10 cellular contexts compared by ENCODE assay signal in the genomic region with DNA sequence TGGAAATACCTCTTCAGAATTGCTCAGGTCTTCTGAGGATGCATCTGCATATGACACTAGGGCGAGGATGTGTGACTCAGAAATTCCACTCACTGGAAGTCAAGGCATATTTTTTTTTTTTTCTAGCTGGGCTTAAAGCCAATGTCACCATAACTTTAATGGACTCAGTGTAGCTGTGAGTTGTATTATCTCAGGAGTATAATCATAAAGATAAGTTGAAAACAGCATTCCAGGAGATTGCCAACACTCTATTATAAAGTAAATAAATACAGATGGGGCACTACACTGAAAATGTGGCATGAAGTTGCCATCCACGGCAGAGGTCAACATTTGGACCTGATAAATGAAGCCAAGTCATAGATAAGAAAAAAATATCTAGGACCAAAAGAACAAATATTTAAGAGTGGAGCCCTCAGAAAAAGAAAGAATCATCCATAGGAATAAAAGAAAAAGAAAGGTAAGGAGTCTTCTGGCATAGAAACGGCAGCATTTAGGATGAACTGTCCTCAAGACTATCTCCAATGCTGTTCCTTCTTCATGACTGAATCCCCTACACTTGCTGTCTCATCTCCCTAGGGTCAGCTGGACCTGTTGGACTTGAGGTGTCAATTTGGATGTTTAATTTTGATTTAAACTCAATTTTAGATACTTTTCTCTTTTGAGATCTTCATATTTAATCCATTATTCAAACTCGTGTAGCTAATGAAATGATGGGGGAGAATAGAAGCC.
DNase-seq lines count a peak whose midpoint lies in the region; ATAC-seq and TF ChIP-seq lines count a peak whose summit lies in the region.
"Had no signal": no experiment of that assay in that cellular context is flagged by ENCODE, and none has a peak within 500 bp of the region (broad histone marks: within the 10 kb centered on the region; RNA-seq: fewer than 3 reads in every experiment).

No MANE protein-coding gene starts in this region.

- H3K4me3 ChIP-seq in PC-3 (ENCODE audit: low read length) (no peak overlapping the region), epithelial cell of proximal tubule (ENCODE audit: low read depth, low read length) (no peak overlapping the region)

- TF ChIP-seq CTCF in PC-3 (conservative IDR thresholded peaks at IDR 0.05; ENCODE audit: low read depth, low read length): no peak
- no peak for TF ChIP-seq CTCF in epithelial cell of proximal tubule (conservative IDR thresholded peaks at IDR 0.05; ENCODE audit: low read depth, low read length)
- no peak for TF ChIP-seq CTCF in osteocyte (IDR thresholded peaks at IDR 0.05)

- peak overlapping the region; percentile 52 for H3K4me2 ChIP-seq in PC-3 (ENCODE audit: low read length)

- no peak overlapping the region for H3K9ac ChIP-seq in PC-3 (ENCODE audit: low read length)

- H3K79me2 ChIP-seq in PC-3 (ENCODE audit: low read length): no peaks in the 10 kb centered on the region

- no peaks in the 10 kb centered on the region for H3F3A ChIP-seq in PC-3 (ENCODE audit: low read length, unreplicated experiment)

- peak overlapping the region; percentile 52 for H3K27ac ChIP-seq in PC-3 (ENCODE audit: low read length)

- no peaks in the 10 kb centered on the region for H3K27me3 Mint-ChIP-seq in osteocyte (ENCODE audit: unreplicated experiment)
- no peaks in the 10 kb centered on the region for H3K27me3 Mint-ChIP-seq in T-helper 2 cell treated with Interferon-gamma antibody and Interleukin-4, amounts not matched to agents 5 μg/mL and 100 μg/mL, for 36 hours (ENCODE audit: low read depth)

- intact Hi-C loops in PC-3 (cut with micrococcal nuclease): loop anchor here (1.0 to 5.0 kb wide), 3 partner anchors 8 to 254 kb away; no protein-coding TSS in a partner anchor

- H3K9me2 ChIP-seq in PC-3 (replicated peaks; ENCODE audit: low read length): no peaks in the 10 kb centered on the region

- H3K36me3 Mint-ChIP-seq in osteocyte (ENCODE audit: unreplicated experiment): no peaks in the 10 kb centered on the region
- H3K36me3 Mint-ChIP-seq in T-helper 2 cell treated with Interferon-gamma antibody and Interleukin-4, amounts not matched to agents 5 μg/mL and 100 μg/mL, for 36 hours (ENCODE audit: low read depth): no peaks in the 10 kb centered on the region
- H3K36me3 Mint-ChIP-seq: activated naive CD4-positive, alpha-beta T cell treated with anti-CD3 and anti-CD28 coated beads, Interleukin-2, amount 50 U/mL, for 72 hours; memory B cell had no signal

- no peaks in the 10 kb centered on the region for H3K36me3 ChIP-seq in PC-3 (ENCODE audit: low read depth, low read length)

- CTCF ChIA-PET in PC-3 (lab: Charles Lee): interaction anchor here (0.6 to 1.1 kb wide), 3 partner anchors 98 to 104 kb away, joined by 3 to 4 read pairs (median 4); no protein-coding TSS in a partner anchor

- no peaks in the 10 kb centered on the region for H4K20me1 ChIP-seq in PC-3 (ENCODE audit: low read length)

- peaks cover 3% of the 10 kb centered on the region for H3K9me3 Mint-ChIP-seq in osteocyte (ENCODE audit: unreplicated experiment)
- H3K9me3 Mint-ChIP-seq in T-helper 2 cell treated with Interferon-gamma antibody and Interleukin-4, amounts not matched to agents 5 μg/mL and 100 μg/mL, for 36 hours: no peaks in the 10 kb centered on the region
- H3K9me3 Mint-ChIP-seq: activated naive CD4-positive, alpha-beta T cell treated with anti-CD3 and anti-CD28 coated beads, Interleukin-2, amount 50 U/mL, for 72 hours had no signal

- no peak overlapping the region for H2AFZ ChIP-seq in PC-3 (ENCODE audit: low read length)

- peak; percentile 94 for DNase-seq in EH (ENCODE audit: low read depth)
- peak; percentile 96 for DNase-seq in PC-3
- peak; percentile 72 for DNase-seq in epithelial cell of proximal tubule (ENCODE audit: low read depth)
- DNase-seq in osteocyte (ENCODE audit: extremely low spot score, unreplicated experiment): no peak
- no peak for DNase-seq in T-helper 2 cell treated with Interferon-gamma antibody and Interleukin-4, amounts not matched to agents 5 μg/mL and 100 μg/mL, for 36 hours (ENCODE audit: low spot score)
- no peak for DNase-seq in COLO668 (lab: John Stamatoyannopoulos, UW; ENCODE audit: unreplicated experiment)

- H3K4me1 Mint-ChIP-seq in osteocyte (ENCODE audit: unreplicated experiment): peaks cover 43% of the 10 kb centered on the region
- no peaks in the 10 kb centered on the region for H3K4me1 Mint-ChIP-seq in T-helper 2 cell treated with Interferon-gamma antibody and Interleukin-4, amounts not matched to agents 5 μg/mL and 100 μg/mL, for 36 hours (ENCODE audit: low read depth)
- H3K4me1 Mint-ChIP-seq: memory B cell had no signal

- H3K4me1 ChIP-seq in PC-3 (ENCODE audit: insufficient read depth, low read length): peaks cover 30% of the 10 kb centered on the region

- no TSS peak for BruUV-seq in PC-3 (replicated peaks; lab: Mats Ljungman, UMichigan)

- POLR2A ChIA-PET in PC-3 (lab: Charles Lee; ENCODE audit: unreplicated experiment): interaction anchor here (0.5 to 0.7 kb wide), 3 partner anchors 9 to 59 kb away, joined by 3 to 4 read pairs (median 3); no protein-coding TSS in a partner anchor

- H3K9me3 ChIP-seq in PC-3 (ENCODE audit: low read length): no peaks in the 10 kb centered on the region

- H3K4me3 Mint-ChIP-seq in osteocyte (ENCODE audit: unreplicated experiment): no peak overlapping the region
- H3K4me3 Mint-ChIP-seq in T-helper 2 cell treated with Interferon-gamma antibody and Interleukin-4, amounts not matched to agents 5 μg/mL and 100 μg/mL, for 36 hours: no peak overlapping the region
- H3K4me3 Mint-ChIP-seq: memory B cell had no signal

- H3K27me3 ChIP-seq in PC-3 (ENCODE audit: low read length): no peaks in the 10 kb centered on the region

- ATAC-seq in PC-3: peak; percentile 70
- no peak for ATAC-seq in GM18498 (IDR thresholded peaks at IDR 0.05; ENCODE audit: unreplicated experiment)
- ATAC-seq in HG03108 (IDR thresholded peaks at IDR 0.05; ENCODE audit: unreplicated experiment): no peak

- H3K27ac Mint-ChIP-seq in osteocyte (ENCODE audit: unreplicated experiment): peak overlapping the region; percentile 78
- no peak overlapping the region for H3K27ac Mint-ChIP-seq in T-helper 2 cell treated with Interferon-gamma antibody and Interleukin-4, amounts not matched to agents 5 μg/mL and 100 μg/mL, for 36 hours
- H3K27ac Mint-ChIP-seq: memory B cell had no signal

Comparison
In these comparisons a context has a peak if more than half of its experiments do, and no peak if none do; other contexts are left out.
1. DNase-seq: peak in EH (single experiment), PC-3 (single experiment) and epithelial cell of proximal tubule (single experiment); none in osteocyte (single experiment), T-helper 2 cell treated with Interferon-gamma antibody and Interleukin-4, amounts not matched to agents 5 μg/mL and 100 μg/mL, for 36 hours (single experiment) and COLO668 (single experiment).